ENCODE assay signal across 8 cellular contexts in genomic region chr19:54448037-54448773, GRCh38. TPM values are rescaled to one million over a fixed set of nuclear protein-coding genes. Genes with fewer than 3 reads are reported as not detected.
A peak's percentile ranks its signal among the peaks of the same experiment; 100 is the strongest.
DNase-seq lines count a peak whose midpoint lies in the region; ATAC-seq and TF ChIP-seq lines count a peak whose summit lies in the region.

No MANE protein-coding gene starts in this region.

- TF ChIP-seq EP300 in SK-N-SH (IDR thresholded peaks at IDR 0.05; ENCODE audit: borderline replicate concordance in 1 of 2, low read depth in 1 of 2, low read length in 1 of 2): no peak

- no peaks in the 10 kb centered on the region for H3K9me2 ChIP-seq in SK-N-SH

- intact Hi-C loops in MCF 10A (cut with micrococcal nuclease): no loop called here

- BruUV-seq in MCF 10A (replicated peaks; lab: Mats Ljungman, UMichigan): TSS peak; percentile 66

- H3K36me3 ChIP-seq in SK-N-SH (replicated peaks in 1 of 2; ENCODE audit: control insufficient read depth in 1 of 2, insufficient read depth in 2 of 2, low read length in 1 of 2) (peaks cover 26 to 39% of the 10 kb centered on the region in 2 experiments), iPS-20b (ENCODE audit: insufficient read depth, low read depth, low read length) (peaks cover 39% of the 10 kb centered on the region), skeletal muscle satellite cell (ENCODE audit: insufficient read depth, low read length) (peaks cover 49% of the 10 kb centered on the region)

- peak overlapping the region; percentile 79 for H2AFZ ChIP-seq in SK-N-SH (ENCODE audit: low read depth)

- WGBS in SK-N-SH (ENCODE audit: low lambda C conversion rate): 1% methylated on average over 34 of the region's 34 CpGs

- no peaks in the 10 kb centered on the region for H3F3A ChIP-seq in SK-N-SH (replicated peaks; ENCODE audit: insufficient read depth)

- peak overlapping the region; percentile 98 for H3K9ac ChIP-seq in SK-N-SH
- H3K9ac ChIP-seq in iPS-20b (ENCODE audit: low read depth, low read length): peak overlapping the region; percentile 76
- H3K9ac ChIP-seq in skeletal muscle satellite cell (ENCODE audit: low read depth, low read length): peak overlapping the region; percentile 99

- H3K4me2 ChIP-seq in SK-N-SH (peak overlapping the region; percentile 100), skeletal muscle satellite cell (ENCODE audit: low read length) (peak overlapping the region; percentile 93)

- CTCF ChIA-PET in SK-N-SH (lab: Yijun Ruan, JAX): interaction anchor here (0.8 to 2.9 kb wide), 3 partner anchors 9 to 54 kb away, joined by 3 to 12 read pairs (median 4); partner anchors contain the start of gene LAIR2
- CTCF ChIA-PET in MCF 10A (lab: Yijun Ruan, JAX): interaction anchor here (0.6 to 2.6 kb wide), 8 partner anchors 9 to 225 kb away, joined by 3 to 14 read pairs (median 3); partner anchors contain the start of gene LENG9

- peak overlapping the region; percentile 94 to 97 for H3K27ac ChIP-seq in SK-N-SH (ENCODE audit: low read depth in 2 of 2, low read length in 1 of 2)
- H3K27ac ChIP-seq in iPS-20b (ENCODE audit: low read length): peak overlapping the region; percentile 59

- POLR2A ChIA-PET in SK-N-SH (lab: Yijun Ruan, JAX): interaction anchor here (0.7 to 1.7 kb wide), 9 partner anchors 8 to 28 kb away, joined by 3 to 24 read pairs (median 4); partner anchors contain the start of gene LENG9
- POLR2A ChIA-PET in MCF 10A (lab: Yijun Ruan, JAX): interaction anchor here (0.6 to 5.2 kb wide), 35 partner anchors 9 to 1195 kb away, joined by 3 to 157 read pairs (median 4); partner anchors contain the start of genes CDC42EP5, CNOT3, LENG1 and LENG9

- H3K4me1 ChIP-seq in SK-N-SH (ENCODE audit: control insufficient read depth in 1 of 2, insufficient read depth in 2 of 2, low read depth in 1 of 2, low read length in 1 of 2): peaks cover 14 to 17% of the 10 kb centered on the region in 2 experiments; a peak in 2 of 4 replicates
- H3K4me1 ChIP-seq in iPS-20b (ENCODE audit: insufficient read depth, low read length): peaks cover 5% of the 10 kb centered on the region; the same call in 1 of the 2 replicates
- peaks cover 27% of the 10 kb centered on the region for H3K4me1 ChIP-seq in skeletal muscle satellite cell (ENCODE audit: control insufficient read depth, insufficient read depth, low read length)

- H3K9me3 ChIP-seq in SK-N-SH (no peaks in the 10 kb centered on the region), iPS-20b (ENCODE audit: insufficient read depth, low read depth, low read length) (no peaks in the 10 kb centered on the region), skeletal muscle satellite cell (replicated peaks; ENCODE audit: low read length) (no peaks in the 10 kb centered on the region)

- H3K27ac Mint-ChIP-seq in MCF 10A (ENCODE audit: low read depth, unreplicated experiment): peak overlapping the region; percentile 99

- no peaks in the 10 kb centered on the region for H3K27me3 Mint-ChIP-seq in MCF 10A (ENCODE audit: insufficient read depth, unreplicated experiment)

- no peaks in the 10 kb centered on the region for H3K9me3 Mint-ChIP-seq in MCF 10A (ENCODE audit: unreplicated experiment)

- peaks cover 26% of the 10 kb centered on the region for H3K4me1 Mint-ChIP-seq in MCF 10A (ENCODE audit: insufficient read depth, unreplicated experiment)

- peaks cover 69% of the 10 kb centered on the region for H3K79me2 ChIP-seq in SK-N-SH (ENCODE audit: insufficient read depth)

- peak overlapping the region; percentile 86 to 98 for H3K4me3 ChIP-seq in SK-N-SH (ENCODE audit: low read depth in 2 of 2, low read length in 1 of 2)
- peak overlapping the region; percentile 82 for H3K4me3 ChIP-seq in iPS-20b (ENCODE audit: low read length)
- peak overlapping the region; percentile 89 for H3K4me3 ChIP-seq in skeletal muscle satellite cell (ENCODE audit: low read length)

- no peak for TF ChIP-seq RAD21 in SK-N-SH (IDR thresholded peaks at IDR 0.05; ENCODE audit: low read length)

- H3K36me3 Mint-ChIP-seq in MCF 10A (ENCODE audit: insufficient read depth, unreplicated experiment): peaks cover 65% of the 10 kb centered on the region

- H3K4me3 Mint-ChIP-seq in MCF 10A (ENCODE audit: unreplicated experiment): peak overlapping the region; percentile 97

- no peaks in the 10 kb centered on the region for H3K27me3 ChIP-seq in SK-N-SH (ENCODE audit: insufficient read depth)
- no peaks in the 10 kb centered on the region for H3K27me3 ChIP-seq in iPS-20b (ENCODE audit: insufficient read depth, low read length)
- no peaks in the 10 kb centered on the region for H3K27me3 ChIP-seq in skeletal muscle satellite cell (ENCODE audit: control insufficient read depth, insufficient read depth, low read length)

- TF ChIP-seq CTCF in SK-N-SH (IDR thresholded peaks at IDR 0.05) (no peak), MCF 10A (IDR thresholded peaks at IDR 0.05; ENCODE audit: unreplicated experiment) (no peak)

- ATAC-seq in HG03354 (IDR thresholded peaks at IDR 0.05; ENCODE audit: poor library complexity, severe bottlenecking, unreplicated experiment) (peak; percentile 13), GM21528 (IDR thresholded peaks at IDR 0.05; ENCODE audit: low FRiP score, unreplicated experiment) (no peak), GM19467 (IDR thresholded peaks at IDR 0.05; ENCODE audit: unreplicated experiment) (no peak)

- peak; percentile 78 for DNase-seq in ELR (ENCODE audit: low read depth)
- DNase-seq in SK-N-SH: peak; percentile 74
- DNase-seq in MCF 10A (ENCODE audit: unreplicated experiment): peak; percentile 47

- peaks cover 38% of the 10 kb centered on the region for H4K20me1 ChIP-seq in SK-N-SH (ENCODE audit: insufficient read depth)

TF ChIP-seq in SK-N-SH, 30 proteins besides CTCF, POLR2A, EP300 and RAD21:
- TF ChIP-seq MAX (IDR thresholded peaks at IDR 0.05; ENCODE audit: low read depth) (peak; percentile 40; the same call in 1 of the 2 replicates), RCOR1 (IDR thresholded peaks at IDR 0.05; ENCODE audit: low read length) (no peak), MXI1 (IDR thresholded peaks at IDR 0.05; ENCODE audit: low read depth, low read length) (peak; percentile 55; the same call in 1 of the 2 replicates), RFX5 (IDR thresholded peaks at IDR 0.05; ENCODE audit: low read length) (no peak), POLR2AphosphoS5 (IDR thresholded peaks at IDR 0.05; ENCODE audit: low read depth, low read length) (no peak), ELF1 (IDR thresholded peaks at IDR 0.05) (peak; percentile 41; the same call in 1 of the 2 replicates), GATA2 (CRISPR knock-in tag; IDR thresholded peaks at IDR 0.05) (no peak), TEAD4 (IDR thresholded peaks at IDR 0.05; ENCODE audit: borderline replicate concordance, insufficient read depth) (no peak), YY1 (IDR thresholded peaks at IDR 0.05; ENCODE audit: low read depth) (peak; percentile 85), SMC3 (IDR thresholded peaks at IDR 0.05; ENCODE audit: low read depth, low read length) (no peak), TCF12 (IDR thresholded peaks at IDR 0.05) (no peak), CHD2 (IDR thresholded peaks at IDR 0.05; ENCODE audit: low read length, partially characterized antibody) (peak; percentile 34), FOXJ3 (CRISPR knock-in tag; IDR thresholded peaks at IDR 0.05) (no peak), GABPA (IDR thresholded peaks at IDR 0.05; ENCODE audit: low read depth) (no peak), SIN3A (IDR thresholded peaks at IDR 0.05; ENCODE audit: borderline replicate concordance, low read depth, low read length) (0 out of 2 replicates have a peak, but pooled peaks have one; percentile 28)

RNA-seq across cellular contexts. Expression of gene LENG8, which starts 0.8 kb away (rescaled TPM):
- 84.0 and 89.1 TPM in 2 replicates for polyA plus RNA-seq in SK-N-SH (2012; rRNA removed)
- 7.9 and 9.7 TPM in 2 replicates for polyA plus RNA-seq in SK-N-SH (2012; cell fraction: cytosol; rRNA removed)
- polyA plus RNA-seq in SK-N-SH (2012; cell fraction: nucleus; rRNA removed): 983 and 1,066 TPM in 2 replicates
- total RNA-seq in MCF 10A (2022): 238 and 249 TPM in 2 replicates
- total RNA-seq in skeletal muscle satellite cell (2012; rRNA removed): 52.5 and 54.0 TPM in 2 replicates

RNA-seq across cellular contexts. Expression of gene LENG9, which starts 15.4 kb away (rescaled TPM):
- polyA plus RNA-seq in SK-N-SH (2012; rRNA removed): 0.20 and 0.21 TPM in 2 replicates
- 0.08 and 0.18 TPM in 2 replicates for polyA plus RNA-seq in SK-N-SH (2012; cell fraction: cytosol; rRNA removed)
- 0.22 and 0.26 TPM in 2 replicates for polyA plus RNA-seq in SK-N-SH (2012; cell fraction: nucleus; rRNA removed)
- total RNA-seq in MCF 10A (2022): 6.9 and 9.3 TPM in 2 replicates
- total RNA-seq in skeletal muscle satellite cell (2012; rRNA removed): 5.1 and 7.0 TPM in 2 replicates

RNA-seq across cellular contexts. Expression of gene CDC42EP5, which starts 24.9 kb away (rescaled TPM):
- 10.8 and 13.5 TPM in 2 replicates for polyA plus RNA-seq in SK-N-SH (2012; rRNA removed)
- polyA plus RNA-seq in SK-N-SH (2012; cell fraction: cytosol; rRNA removed): 7.7 and 10.3 TPM in 2 replicates
- polyA plus RNA-seq in SK-N-SH (2012; cell fraction: nucleus; rRNA removed): 6.2 and 17.8 TPM in 2 replicates
- total RNA-seq in MCF 10A (2022): 3.0 TPM in 2 replicates
- total RNA-seq in skeletal muscle satellite cell (2012; rRNA removed): 5.6 and 6.8 TPM in 2 replicates

RNA-seq across cellular contexts. Expression of gene TTYH1, which starts 32.9 kb away (rescaled TPM):
- polyA plus RNA-seq in SK-N-SH (2012; rRNA removed): 0.05 and 0.21 TPM in 2 replicates
- polyA plus RNA-seq in SK-N-SH (2012; cell fraction: cytosol; rRNA removed): 0.06 TPM in 1 of 2 replicates, not detected in the other
- polyA plus RNA-seq in SK-N-SH (2012; cell fraction: nucleus; rRNA removed): 0.10 and 0.28 TPM in 2 replicates
- not detected in 2 replicates for total RNA-seq in MCF 10A (2022)
- not detected in 2 replicates for total RNA-seq in skeletal muscle satellite cell (2012; rRNA removed)

RNA-seq across cellular contexts. Expression of gene LAIR2, which starts 54.4 kb away (rescaled TPM):
- not detected in 2 replicates for polyA plus RNA-seq in SK-N-SH (2012; rRNA removed)
- not detected in 2 replicates for polyA plus RNA-seq in SK-N-SH (2012; cell fraction: cytosol; rRNA removed)
- not detected in 2 replicates for polyA plus RNA-seq in SK-N-SH (2012; cell fraction: nucleus; rRNA removed)
- total RNA-seq in MCF 10A (2022): not detected in 2 replicates
- not detected in 2 replicates for total RNA-seq in skeletal muscle satellite cell (2012; rRNA removed)
